1 cellular context compared by ENCODE assay signal in the genomic region with DNA sequence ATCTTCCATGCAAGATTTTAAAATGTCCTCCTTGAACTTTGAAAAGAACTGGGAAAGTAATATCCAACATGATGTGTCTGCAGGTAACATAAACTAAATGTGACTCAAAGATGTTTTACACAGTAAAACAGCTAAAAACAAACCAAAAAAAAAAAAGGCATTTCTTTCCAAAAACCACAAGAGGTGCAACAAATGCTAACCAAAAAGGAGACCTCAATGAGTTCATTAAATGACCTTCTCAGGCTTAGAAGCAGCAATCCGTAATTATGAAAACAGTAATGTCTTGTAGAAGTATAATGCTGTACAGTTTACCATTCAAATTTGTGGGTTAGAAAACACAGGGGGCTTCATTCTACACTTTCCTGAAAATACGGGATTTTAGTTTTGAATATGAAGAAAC.
TF ChIP-seq lines count a peak whose summit lies in the region.

No MANE protein-coding gene starts in this region.

TF ChIP-seq in K562, 482 proteins besides CTCF, POLR2A, EP300 and RAD21:
- TF ChIP-seq, protein P1, sequence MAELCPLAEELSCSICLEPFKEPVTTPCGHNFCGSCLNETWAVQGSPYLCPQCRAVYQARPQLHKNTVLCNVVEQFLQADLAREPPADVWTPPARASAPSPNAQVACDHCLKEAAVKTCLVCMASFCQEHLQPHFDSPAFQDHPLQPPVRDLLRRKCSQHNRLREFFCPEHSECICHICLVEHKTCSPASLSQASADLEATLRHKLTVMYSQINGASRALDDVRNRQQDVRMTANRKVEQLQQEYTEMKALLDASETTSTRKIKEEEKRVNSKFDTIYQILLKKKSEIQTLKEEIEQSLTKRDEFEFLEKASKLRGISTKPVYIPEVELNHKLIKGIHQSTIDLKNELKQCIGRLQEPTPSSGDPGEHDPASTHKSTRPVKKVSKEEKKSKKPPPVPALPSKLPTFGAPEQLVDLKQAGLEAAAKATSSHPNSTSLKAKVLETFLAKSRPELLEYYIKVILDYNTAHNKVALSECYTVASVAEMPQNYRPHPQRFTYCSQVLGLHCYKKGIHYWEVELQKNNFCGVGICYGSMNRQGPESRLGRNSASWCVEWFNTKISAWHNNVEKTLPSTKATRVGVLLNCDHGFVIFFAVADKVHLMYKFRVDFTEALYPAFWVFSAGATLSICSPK (IDR thresholded peaks at IDR 0.05; ENCODE audit: borderline replicate concordance), result 0 out of 2 replicates have a peak, but pooled peaks have one; percentile 55
- TF ChIP-seq, protein P2, sequence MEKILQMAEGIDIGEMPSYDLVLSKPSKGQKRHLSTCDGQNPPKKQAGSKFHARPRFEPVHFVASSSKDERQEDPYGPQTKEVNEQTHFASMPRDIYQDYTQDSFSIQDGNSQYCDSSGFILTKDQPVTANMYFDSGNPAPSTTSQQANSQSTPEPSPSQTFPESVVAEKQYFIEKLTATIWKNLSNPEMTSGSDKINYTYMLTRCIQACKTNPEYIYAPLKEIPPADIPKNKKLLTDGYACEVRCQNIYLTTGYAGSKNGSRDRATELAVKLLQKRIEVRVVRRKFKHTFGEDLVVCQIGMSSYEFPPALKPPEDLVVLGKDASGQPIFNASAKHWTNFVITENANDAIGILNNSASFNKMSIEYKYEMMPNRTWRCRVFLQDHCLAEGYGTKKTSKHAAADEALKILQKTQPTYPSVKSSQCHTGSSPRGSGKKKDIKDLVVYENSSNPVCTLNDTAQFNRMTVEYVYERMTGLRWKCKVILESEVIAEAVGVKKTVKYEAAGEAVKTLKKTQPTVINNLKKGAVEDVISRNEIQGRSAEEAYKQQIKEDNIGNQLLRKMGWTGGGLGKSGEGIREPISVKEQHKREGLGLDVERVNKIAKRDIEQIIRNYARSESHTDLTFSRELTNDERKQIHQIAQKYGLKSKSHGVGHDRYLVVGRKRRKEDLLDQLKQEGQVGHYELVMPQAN (IDR thresholded peaks at IDR 0.05; ENCODE audit: borderline replicate concordance), result no peak
- no peak for TF ChIP-seq HLTF (IDR thresholded peaks at IDR 0.05)
- TF ChIP-seq, protein P3, sequence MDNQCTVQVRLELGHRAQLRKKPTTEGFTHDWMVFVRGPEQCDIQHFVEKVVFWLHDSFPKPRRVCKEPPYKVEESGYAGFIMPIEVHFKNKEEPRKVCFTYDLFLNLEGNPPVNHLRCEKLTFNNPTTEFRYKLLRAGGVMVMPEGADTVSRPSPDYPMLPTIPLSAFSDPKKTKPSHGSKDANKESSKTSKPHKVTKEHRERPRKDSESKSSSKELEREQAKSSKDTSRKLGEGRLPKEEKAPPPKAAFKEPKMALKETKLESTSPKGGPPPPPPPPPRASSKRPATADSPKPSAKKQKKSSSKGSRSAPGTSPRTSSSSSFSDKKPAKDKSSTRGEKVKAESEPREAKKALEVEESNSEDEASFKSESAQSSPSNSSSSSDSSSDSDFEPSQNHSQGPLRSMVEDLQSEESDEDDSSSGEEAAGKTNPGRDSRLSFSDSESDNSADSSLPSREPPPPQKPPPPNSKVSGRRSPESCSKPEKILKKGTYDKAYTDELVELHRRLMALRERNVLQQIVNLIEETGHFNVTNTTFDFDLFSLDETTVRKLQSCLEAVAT (IDR thresholded peaks at IDR 0.05), result peak; percentile 20 to 65; a peak in 2 of 4 replicates
